ENCODE assay signal across 28 cellular contexts in genomic region chr19:55535173-55535572, GRCh38. TPM values are rescaled to one million over a fixed set of nuclear protein-coding genes. Genes with fewer than 3 reads are reported as not detected.
"Had no signal": no experiment of that assay in that cellular context is flagged by ENCODE, and none has a peak within 500 bp of the region (broad histone marks: within the 10 kb centered on the region; RNA-seq: fewer than 3 reads in every experiment).

No MANE protein-coding gene starts in this region.

- H3K27ac Mint-ChIP-seq: activated CD4-positive, alpha-beta memory T cell treated with anti-CD3 and anti-CD28 coated beads, Interleukin-2, amount 10 ng/mL, durations not matched to agents 7 days and 5 days; activated naive CD4-positive, alpha-beta T cell treated with anti-CD3 and anti-CD28 coated beads for 36 hours; activated naive CD8-positive, alpha-beta T cell treated with anti-CD3 and anti-CD28 coated beads, Interleukin-2, amount 10 ng/mL, durations not matched to agents 7 days and 5 days; activated T-cell treated with anti-CD3 and anti-CD28 coated beads, Interleukin-2, amount 50 U/mL, for 72 hours; naive B cell; stimulated activated naive CD8-positive, alpha-beta T cell treated with anti-CD3 and anti-CD28 coated beads, Interleukin-15, Interleukin-2, amounts not matched to agents 100 ng/mL and 50 ng/mL, for 24 hours had no signal

- H3K36me3 ChIP-seq: lower lobe of right lung, ovary, prostate gland, thyroid gland had no signal

- H3K4me3 Mint-ChIP-seq: activated CD4-positive, alpha-beta memory T cell treated with anti-CD3 and anti-CD28 coated beads, Interleukin-2, amount 10 ng/mL, durations not matched to agents 7 days and 5 days; activated naive CD4-positive, alpha-beta T cell treated with anti-CD3 and anti-CD28 coated beads for 36 hours; activated naive CD8-positive, alpha-beta T cell treated with anti-CD3 and anti-CD28 coated beads, Interleukin-2, amount 10 ng/mL, durations not matched to agents 7 days and 5 days; activated T-cell treated with anti-CD3 and anti-CD28 coated beads, Interleukin-2, amount 50 U/mL, for 72 hours; naive B cell; stimulated activated naive CD8-positive, alpha-beta T cell treated with anti-CD3 and anti-CD28 coated beads, Interleukin-15, Interleukin-2, amounts not matched to agents 100 ng/mL and 50 ng/mL, for 24 hours had no signal

- H3K27me3 ChIP-seq: ovary, thyroid gland had no signal

- DNase-seq: activated CD4-positive, alpha-beta memory T cell treated with anti-CD3 and anti-CD28 coated beads, Interleukin-2, amount 10 ng/mL, durations not matched to agents 7 days and 5 days; activated CD4-positive, alpha-beta T cell treated with anti-CD3 and anti-CD28 coated beads for 4 hours; activated CD4-positive, CD25-positive, alpha-beta regulatory T cell; activated effector memory CD4-positive, alpha-beta T cell treated with Interleukin-2 at 50 U/mL for 16 hours; activated naive CD4-positive, alpha-beta T cell treated with anti-CD3 and anti-CD28 coated beads for 36 hours; activated naive CD8-positive, alpha-beta T cell treated with anti-CD3 and anti-CD28 coated beads, Interleukin-2, amount 10 ng/mL, durations not matched to agents 7 days and 5 days; activated T-cell treated with anti-CD3 and anti-CD28 coated beads, Interleukin-2, amount 50 U/mL, for 72 hours; amniotic stem cell; effector CD8-positive, alpha-beta T cell; erythroblast; foreskin fibroblast; lower lobe of right lung; naive B cell; ovary; stimulated activated CD4-positive, alpha-beta T cell treated with anti-CD3 and anti-CD28 coated beads, Interleukin-4, amount 100 ng/mL, for 24 hours; substantia nigra; T-helper 1 cell; T-helper 9 cell; thyroid gland had no signal

- H3K4me3 ChIP-seq: lower lobe of right lung, ovary, prostate gland, thyroid gland had no signal

- H3K4me1 Mint-ChIP-seq: activated CD4-positive, alpha-beta memory T cell treated with anti-CD3 and anti-CD28 coated beads, Interleukin-2, amount 10 ng/mL, durations not matched to agents 7 days and 5 days; activated naive CD8-positive, alpha-beta T cell treated with anti-CD3 and anti-CD28 coated beads, Interleukin-2, amount 10 ng/mL, durations not matched to agents 7 days and 5 days; naive B cell had no signal

- H3K9me3 ChIP-seq: lower lobe of right lung, ovary, prostate gland, thyroid gland had no signal

- H3K36me3 Mint-ChIP-seq: activated naive CD8-positive, alpha-beta T cell treated with anti-CD3 and anti-CD28 coated beads, Interleukin-2, amount 10 ng/mL, durations not matched to agents 7 days and 5 days; naive B cell had no signal

- H3K4me1 ChIP-seq: lower lobe of right lung, prostate gland, thyroid gland had no signal

- H3K27ac ChIP-seq: lower lobe of right lung, ovary, prostate gland, thyroid gland had no signal

- H3K9me3 Mint-ChIP-seq: activated CD4-positive, alpha-beta memory T cell treated with anti-CD3 and anti-CD28 coated beads, Interleukin-2, amount 10 ng/mL, durations not matched to agents 7 days and 5 days; activated naive CD4-positive, alpha-beta T cell treated with anti-CD3 and anti-CD28 coated beads for 36 hours; activated naive CD8-positive, alpha-beta T cell treated with anti-CD3 and anti-CD28 coated beads, Interleukin-2, amount 10 ng/mL, durations not matched to agents 7 days and 5 days; activated T-cell treated with anti-CD3 and anti-CD28 coated beads, Interleukin-2, amount 50 U/mL, for 72 hours; naive B cell; stimulated activated naive CD8-positive, alpha-beta T cell treated with anti-CD3 and anti-CD28 coated beads, Interleukin-15, Interleukin-2, amounts not matched to agents 100 ng/mL and 50 ng/mL, for 24 hours had no signal

- H3K27me3 Mint-ChIP-seq: activated CD4-positive, alpha-beta memory T cell treated with anti-CD3 and anti-CD28 coated beads, Interleukin-2, amount 10 ng/mL, durations not matched to agents 7 days and 5 days; activated naive CD8-positive, alpha-beta T cell treated with anti-CD3 and anti-CD28 coated beads, Interleukin-2, amount 10 ng/mL, durations not matched to agents 7 days and 5 days; stimulated activated naive CD8-positive, alpha-beta T cell treated with anti-CD3 and anti-CD28 coated beads, Interleukin-15, Interleukin-2, amounts not matched to agents 100 ng/mL and 50 ng/mL, for 24 hours had no signal

- FAIRE-seq: bronchial epithelial cell, keratinocyte had no signal

RNA-seq across cellular contexts. Expression of gene SBK2, which starts 1.8 kb away (rescaled TPM):
- total RNA-seq: activated CD4-positive, alpha-beta memory T cell treated with anti-CD3 and anti-CD28 coated beads, Interleukin-2, amount 10 ng/mL, durations not matched to agents 7 days and 5 days; activated naive CD4-positive, alpha-beta T cell treated with anti-CD3 and anti-CD28 coated beads for 36 hours; activated naive CD8-positive, alpha-beta T cell treated with anti-CD3 and anti-CD28 coated beads, Interleukin-2, amount 10 ng/mL, durations not matched to agents 7 days and 5 days; activated T-cell treated with anti-CD3 and anti-CD28 coated beads, Interleukin-2, amount 50 U/mL, for 72 hours; bronchial epithelial cell; cerebellum; fibroblast of lung; lower lobe of right lung; mesenteric fat pad; mucosa of gallbladder; prostate gland; thyroid gland; urinary bladder had no signal
- polyA plus RNA-seq: fibroblast of lung, keratinocyte, ovary, urinary bladder had no signal

RNA-seq across cellular contexts. Expression of gene SBK3, which starts 10.2 kb away (rescaled TPM):
- total RNA-seq: activated CD4-positive, alpha-beta memory T cell treated with anti-CD3 and anti-CD28 coated beads, Interleukin-2, amount 10 ng/mL, durations not matched to agents 7 days and 5 days; activated naive CD4-positive, alpha-beta T cell treated with anti-CD3 and anti-CD28 coated beads for 36 hours; activated naive CD8-positive, alpha-beta T cell treated with anti-CD3 and anti-CD28 coated beads, Interleukin-2, amount 10 ng/mL, durations not matched to agents 7 days and 5 days; activated T-cell treated with anti-CD3 and anti-CD28 coated beads, Interleukin-2, amount 50 U/mL, for 72 hours; bronchial epithelial cell; cerebellum; urinary bladder had no signal
- polyA plus RNA-seq: fibroblast of lung, keratinocyte, ovary had no signal

RNA-seq across cellular contexts. Expression of gene SSC5D, which starts 46.9 kb away (rescaled TPM):
- polyA plus RNA-seq: keratinocyte had no signal
